15 cellular contexts compared by ENCODE assay signal in the genomic region with DNA sequence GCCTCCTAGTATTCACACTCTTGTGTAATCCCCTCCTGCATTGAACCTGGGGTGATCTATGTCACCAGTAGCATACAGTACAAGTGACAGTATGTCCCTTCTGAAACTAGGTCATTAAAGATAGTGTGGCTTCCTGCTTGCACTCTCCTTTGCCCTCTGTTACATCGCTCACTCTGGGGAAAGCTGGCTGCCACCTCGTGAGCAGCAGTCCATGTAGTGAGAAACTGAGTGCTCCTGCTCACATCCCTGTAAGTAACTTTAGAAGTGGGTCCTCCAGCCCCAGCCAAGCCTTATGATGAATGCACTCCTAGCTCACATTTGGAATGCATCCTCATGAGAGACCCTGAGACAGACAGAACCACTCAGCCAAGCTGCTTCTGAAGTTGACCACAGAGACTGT.
DNase-seq lines count a peak whose midpoint lies in the region; ATAC-seq, FAIRE-seq and TF ChIP-seq lines count a peak whose summit lies in the region.
"Had no signal": no experiment of that assay in that cellular context is flagged by ENCODE, and none has a peak within 500 bp of the region (broad histone marks: within the 10 kb centered on the region; RNA-seq: fewer than 3 reads in every experiment).

No MANE protein-coding gene starts in this region.

- WGBS in gastroesophageal sphincter (ENCODE audit: low coverage in 1 of 2), 2 donors: 83% methylated on average over 1 of the region's 2 CpGs; no CpG with 5 or more reads in 1 of the 2 donors

- POLR2A ChIA-PET in activated naive CD8-positive, alpha-beta T cell treated with anti-CD3 and anti-CD28 coated beads, Interleukin-2, amount 10 ng/mL, durations not matched to agents 7 days and 5 days (lab: Charles Lee): interaction anchor here (0.7 to 1.9 kb wide), 4 partner anchors 54 to 123 kb away, joined by 3 to 7 read pairs (median 6); no protein-coding TSS in a partner anchor

- peaks cover 45% of the 10 kb centered on the region for H3K4me1 Mint-ChIP-seq in activated naive CD8-positive, alpha-beta T cell treated with anti-CD3 and anti-CD28 coated beads, Interleukin-2, amount 10 ng/mL, durations not matched to agents 7 days and 5 days
- H3K4me1 Mint-ChIP-seq in natural killer cell treated with Interleukin-12 subunit alpha and Interleukin-12 subunit beta and Interleukin-15 and Interleukin-18, amount 100 ng/mL, for 72 hours (ENCODE audit: low read depth in 2 of 2): peaks cover 51 to 60% of the 10 kb centered on the region in 2 donors
- H3K4me1 Mint-ChIP-seq: nephron had no signal

- peak overlapping the region; percentile 70 for H3K27ac Mint-ChIP-seq in activated naive CD8-positive, alpha-beta T cell treated with anti-CD3 and anti-CD28 coated beads, Interleukin-2, amount 10 ng/mL, durations not matched to agents 7 days and 5 days
- peak overlapping the region; percentile 86 to 97 for H3K27ac Mint-ChIP-seq in natural killer cell treated with Interleukin-12 subunit alpha and Interleukin-12 subunit beta and Interleukin-15 and Interleukin-18, amount 100 ng/mL, for 72 hours
- H3K27ac Mint-ChIP-seq: nephron had no signal

- H3K36me3 Mint-ChIP-seq in activated naive CD8-positive, alpha-beta T cell treated with anti-CD3 and anti-CD28 coated beads, Interleukin-2, amount 10 ng/mL, durations not matched to agents 7 days and 5 days: peaks cover 5% of the 10 kb centered on the region
- peaks cover 7% of the 10 kb centered on the region for H3K36me3 Mint-ChIP-seq in natural killer cell treated with Interleukin-12 subunit alpha and Interleukin-12 subunit beta and Interleukin-15 and Interleukin-18, amount 100 ng/mL, for 72 hours

- H3K4me3 ChIP-seq in gastroesophageal sphincter: no peak overlapping the region
- H3K4me3 ChIP-seq: HAP-1, psoas muscle had no signal

- no peaks in the 10 kb centered on the region for H3K4me1 ChIP-seq in gastroesophageal sphincter
- H3K4me1 ChIP-seq: HAP-1 had no signal

- TF ChIP-seq POLR2A in GM12891 (IDR thresholded peaks at IDR 0.05; ENCODE audit: low read depth, low read length): no peak
- TF ChIP-seq POLR2A in gastroesophageal sphincter (IDR thresholded peaks at IDR 0.05): no peak

- no peaks in the 10 kb centered on the region for H3K9me3 Mint-ChIP-seq in activated naive CD8-positive, alpha-beta T cell treated with anti-CD3 and anti-CD28 coated beads, Interleukin-2, amount 10 ng/mL, durations not matched to agents 7 days and 5 days
- H3K9me3 Mint-ChIP-seq in natural killer cell treated with Interleukin-12 subunit alpha and Interleukin-12 subunit beta and Interleukin-15 and Interleukin-18, amount 100 ng/mL, for 72 hours: no peaks in the 10 kb centered on the region
- H3K9me3 Mint-ChIP-seq: nephron had no signal

- H3K4me3 Mint-ChIP-seq in activated naive CD8-positive, alpha-beta T cell treated with anti-CD3 and anti-CD28 coated beads, Interleukin-2, amount 10 ng/mL, durations not matched to agents 7 days and 5 days: no peak overlapping the region
- H3K4me3 Mint-ChIP-seq in natural killer cell treated with Interleukin-12 subunit alpha and Interleukin-12 subunit beta and Interleukin-15 and Interleukin-18, amount 100 ng/mL, for 72 hours: peak overlapping the region; percentile 85
- H3K4me3 Mint-ChIP-seq: nephron had no signal

- no peaks in the 10 kb centered on the region for H3K36me3 ChIP-seq in gastroesophageal sphincter
- H3K36me3 ChIP-seq: HAP-1, WERI-Rb-1 had no signal

- no peak overlapping the region for H3K27ac ChIP-seq in gastroesophageal sphincter
- H3K27ac ChIP-seq: psoas muscle, WERI-Rb-1 had no signal

- DNase-seq in GM12891 (ENCODE audit: insufficient read length, low spot score) (no peak), OCI-M2 (lab: John Stamatoyannopoulos, UW; ENCODE audit: unreplicated experiment) (no peak)
- DNase-seq in activated naive CD8-positive, alpha-beta T cell treated with anti-CD3 and anti-CD28 coated beads, Interleukin-2, amount 10 ng/mL, durations not matched to agents 7 days and 5 days: no peak
- DNase-seq in natural killer cell treated with Interleukin-12 subunit alpha and Interleukin-12 subunit beta and Interleukin-15 and Interleukin-18, amount 100 ng/mL, for 72 hours (ENCODE audit: low spot score): peak; percentile 63
- DNase-seq: activated CD8-positive, alpha-beta memory T cell treated with anti-CD3 and anti-CD28 coated beads, Interleukin-2, amount 50 U/mL, for 4 hours; foreskin melanocyte; NCI-H2081; NCI-H524 treated with DMSO at 0.1 percent for 48 hours; psoas muscle; WERI-Rb-1 had no signal

- peak; percentile 60 for FAIRE-seq in GM12891 (lab: Jason Lieb, UNC)

- no peaks in the 10 kb centered on the region for H3K27me3 Mint-ChIP-seq in activated naive CD8-positive, alpha-beta T cell treated with anti-CD3 and anti-CD28 coated beads, Interleukin-2, amount 10 ng/mL, durations not matched to agents 7 days and 5 days
- no peaks in the 10 kb centered on the region for H3K27me3 Mint-ChIP-seq in natural killer cell treated with Interleukin-12 subunit alpha and Interleukin-12 subunit beta and Interleukin-15 and Interleukin-18, amount 100 ng/mL, for 72 hours

- no peaks in the 10 kb centered on the region for H3K9me3 ChIP-seq in gastroesophageal sphincter
- H3K9me3 ChIP-seq: psoas muscle had no signal

- no peak for TF ChIP-seq CTCF in gastroesophageal sphincter (IDR thresholded peaks at IDR 0.05)

- ATAC-seq in HG03378 (IDR thresholded peaks at IDR 0.05; ENCODE audit: unreplicated experiment) (peak; percentile 23), HG02571 (IDR thresholded peaks at IDR 0.05; ENCODE audit: unreplicated experiment) (no peak), gastroesophageal sphincter (no peak)
- no peak for ATAC-seq in activated naive CD8-positive, alpha-beta T cell treated with anti-CD3 and anti-CD28 coated beads, Interleukin-2, amount 10 ng/mL, durations not matched to agents 7 days and 5 days (ENCODE audit: low read depth)
- peak; percentile 81 to 82 for ATAC-seq in natural killer cell treated with Interleukin-12 subunit alpha and Interleukin-12 subunit beta and Interleukin-15 and Interleukin-18, amount 100 ng/mL, for 72 hours
- ATAC-seq: psoas muscle had no signal

- H3K27me3 ChIP-seq in gastroesophageal sphincter: no peaks in the 10 kb centered on the region

- no peak for TF ChIP-seq EP300 in gastroesophageal sphincter (IDR thresholded peaks at IDR 0.05)

TF ChIP-seq in GM12891, 5 proteins besides CTCF, POLR2A, EP300 and RAD21:
- TF ChIP-seq TAF1 (IDR thresholded peaks at IDR 0.05; ENCODE audit: low read depth, low read length) (no peak), POU2F2 (IDR thresholded peaks at IDR 0.05; ENCODE audit: low read depth, low read length) (no peak), PAX5 (IDR thresholded peaks at IDR 0.05; ENCODE audit: insufficient read depth, low read length, severe bottlenecking) (no peak), POLR2AphosphoS5 (IDR thresholded peaks at IDR 0.05; ENCODE audit: low read depth, low read length) (no peak), SPI1 (IDR thresholded peaks at IDR 0.05; ENCODE audit: low read depth, low read length) (no peak)

Comparison
In these comparisons a context has a peak if more than half of its experiments do, and no peak if none do; other contexts are left out.
1. ATAC-seq: peak in HG03378 (single experiment) and natural killer cell treated with Interleukin-12 subunit alpha and Interleukin-12 subunit beta and Interleukin-15 and Interleukin-18, amount 100 ng/mL, for 72 hours (2 of 2); none in activated naive CD8-positive, alpha-beta T cell treated with anti-CD3 and anti-CD28 coated beads, Interleukin-2, amount 10 ng/mL, durations not matched to agents 7 days and 5 days (single experiment), HG02571 (single experiment) and gastroesophageal sphincter (single experiment).